Comparison of ENCODE assay signal across 24 cellular contexts in the genomic region with DNA sequence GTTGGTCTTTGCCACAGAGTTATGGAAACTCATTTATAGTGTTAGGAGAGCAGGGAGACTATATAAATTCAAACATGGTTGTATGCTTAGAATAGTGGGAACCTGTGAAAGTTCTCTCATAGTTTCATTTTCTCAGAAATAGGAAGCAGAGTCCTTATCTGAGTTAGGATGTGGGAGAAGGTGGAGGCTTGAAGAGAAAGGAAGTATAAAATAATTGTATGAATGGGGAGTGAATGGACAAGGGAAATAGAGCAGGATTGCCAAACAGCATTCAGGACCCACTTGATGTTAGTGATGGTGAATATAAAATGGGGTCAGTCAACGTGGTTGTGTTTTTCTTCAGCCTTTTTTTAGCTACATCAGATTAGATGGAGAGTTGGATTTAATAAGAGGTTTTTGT. TPM values are rescaled to one million over a fixed set of nuclear protein-coding genes. Genes with fewer than 3 reads are reported as not detected.
A peak's percentile ranks its signal among the peaks of the same experiment; 100 is the strongest.
DNase-seq lines count a peak whose midpoint lies in the region; ATAC-seq and TF ChIP-seq lines count a peak whose summit lies in the region.
"Had no signal": no experiment of that assay in that cellular context is flagged by ENCODE, and none has a peak within 500 bp of the region (broad histone marks: within the 10 kb centered on the region; RNA-seq: fewer than 3 reads in every experiment).

No MANE protein-coding gene starts in this region.

- peaks cover 36% of the 10 kb centered on the region for H3K36me3 Mint-ChIP-seq in natural killer cell
- peaks cover 34% of the 10 kb centered on the region for H3K36me3 Mint-ChIP-seq in natural killer cell treated with Interleukin-12 subunit alpha and Interleukin-12 subunit beta and Interleukin-15 and Interleukin-18, amount 100 ng/mL, for 72 hours
- peaks cover 64% of the 10 kb centered on the region for H3K36me3 Mint-ChIP-seq in activated naive CD8-positive, alpha-beta T cell treated with anti-CD3 and anti-CD28 coated beads for 36 hours
- peaks cover 73% of the 10 kb centered on the region for H3K36me3 Mint-ChIP-seq in stimulated activated effector memory CD8-positive, alpha-beta T cell treated with anti-CD3 and anti-CD28 coated beads, Interleukin-12 subunit alpha, Interleukin-12 subunit beta, amount 100 ng/mL, for 72 hours

- no peak for DNase-seq in natural killer cell
- no peak for DNase-seq in natural killer cell treated with Interleukin-12 subunit alpha and Interleukin-12 subunit beta and Interleukin-15 and Interleukin-18, amount 100 ng/mL, for 72 hours (ENCODE audit: low spot score)
- peak; percentile 8 for DNase-seq in NB4 (ENCODE audit: low read depth)
- no peak for DNase-seq in activated naive CD8-positive, alpha-beta T cell treated with anti-CD3 and anti-CD28 coated beads for 36 hours
- DNase-seq in stimulated activated effector memory CD8-positive, alpha-beta T cell treated with anti-CD3 and anti-CD28 coated beads, Interleukin-12 subunit alpha, Interleukin-12 subunit beta, amount 100 ng/mL, for 72 hours (ENCODE audit: low spot score in 2 of 2) = no peak
- no peak for DNase-seq in stimulated activated CD4-positive, alpha-beta T cell treated with anti-CD3 and anti-CD28 coated beads, Interleukin-1b, Interleukin-23, amount 100 ng/mL, for 48 hours
- DNase-seq in stimulated activated naive CD4-positive, alpha-beta T cell treated with Interleukin-2 at 50 U/mL for 16 hours (lab: John Stamatoyannopoulos, UW) = no peak
- DNase-seq in 8988T = no peak
- DNase-seq: activated CD4-positive, alpha-beta memory T cell treated with anti-CD3 and anti-CD28 coated beads, Interleukin-2, amount 10 ng/mL, durations not matched to agents 7 days and 5 days; COR-L47; effector memory CD4-positive, alpha-beta T cell; gastrocnemius medialis; HFFc6; NCI-H2081 treated with DMSO at 0.1 percent for 48 hours; NCI-H524; occipital lobe; stimulated activated CD4-positive, alpha-beta T cell treated with anti-CD3 and anti-CD28 coated beads, Interleukin-4, amount 100 ng/mL, for 4 hours; T-helper 2 cell; trophoblast cell had no signal

- H3K4me3 Mint-ChIP-seq in natural killer cell = no peak overlapping the region
- no peak overlapping the region for H3K4me3 Mint-ChIP-seq in natural killer cell treated with Interleukin-12 subunit alpha and Interleukin-12 subunit beta and Interleukin-15 and Interleukin-18, amount 100 ng/mL, for 72 hours
- H3K4me3 Mint-ChIP-seq in activated naive CD8-positive, alpha-beta T cell treated with anti-CD3 and anti-CD28 coated beads for 36 hours = no peak overlapping the region
- no peak overlapping the region for H3K4me3 Mint-ChIP-seq in stimulated activated effector memory CD8-positive, alpha-beta T cell treated with anti-CD3 and anti-CD28 coated beads, Interleukin-12 subunit alpha, Interleukin-12 subunit beta, amount 100 ng/mL, for 72 hours
- H3K4me3 Mint-ChIP-seq: activated CD4-positive, alpha-beta memory T cell treated with anti-CD3 and anti-CD28 coated beads, Interleukin-2, amount 10 ng/mL, durations not matched to agents 7 days and 5 days; HFFc6 had no signal

- no peak for ATAC-seq in natural killer cell
- ATAC-seq in natural killer cell treated with Interleukin-12 subunit alpha and Interleukin-12 subunit beta and Interleukin-15 and Interleukin-18, amount 100 ng/mL, for 72 hours = no peak
- no peak for ATAC-seq in stimulated activated effector memory CD8-positive, alpha-beta T cell treated with anti-CD3 and anti-CD28 coated beads, Interleukin-12 subunit alpha, Interleukin-12 subunit beta, amount 100 ng/mL, for 72 hours
- ATAC-seq: gastrocnemius medialis had no signal

- peak overlapping the region; percentile 1 to 10 for H3K27ac Mint-ChIP-seq in natural killer cell
- peak overlapping the region in 1 of 2 donors; percentile 1 for H3K27ac Mint-ChIP-seq in natural killer cell treated with Interleukin-12 subunit alpha and Interleukin-12 subunit beta and Interleukin-15 and Interleukin-18, amount 100 ng/mL, for 72 hours
- H3K27ac Mint-ChIP-seq in activated naive CD8-positive, alpha-beta T cell treated with anti-CD3 and anti-CD28 coated beads for 36 hours = peak overlapping the region; percentile 21
- H3K27ac Mint-ChIP-seq in stimulated activated effector memory CD8-positive, alpha-beta T cell treated with anti-CD3 and anti-CD28 coated beads, Interleukin-12 subunit alpha, Interleukin-12 subunit beta, amount 100 ng/mL, for 72 hours = peak overlapping the region; percentile 6
- H3K27ac Mint-ChIP-seq: activated CD4-positive, alpha-beta memory T cell treated with anti-CD3 and anti-CD28 coated beads, Interleukin-2, amount 10 ng/mL, durations not matched to agents 7 days and 5 days; HFFc6 had no signal

- H3K4me1 Mint-ChIP-seq in natural killer cell = peaks cover 0 to 15% of the 10 kb centered on the region in 2 donors
- H3K4me1 Mint-ChIP-seq in natural killer cell treated with Interleukin-12 subunit alpha and Interleukin-12 subunit beta and Interleukin-15 and Interleukin-18, amount 100 ng/mL, for 72 hours (ENCODE audit: low read depth in 2 of 2) = peaks cover 12 to 18% of the 10 kb centered on the region in 2 donors
- H3K4me1 Mint-ChIP-seq in activated naive CD8-positive, alpha-beta T cell treated with anti-CD3 and anti-CD28 coated beads for 36 hours = peaks cover 7% of the 10 kb centered on the region
- H3K4me1 Mint-ChIP-seq in stimulated activated effector memory CD8-positive, alpha-beta T cell treated with anti-CD3 and anti-CD28 coated beads, Interleukin-12 subunit alpha, Interleukin-12 subunit beta, amount 100 ng/mL, for 72 hours = peaks cover 7% of the 10 kb centered on the region

- no peak for TF ChIP-seq CTCF in natural killer cell (IDR thresholded peaks at IDR 0.05)
- no peak for TF ChIP-seq CTCF in NB4 (IDR thresholded peaks at IDR 0.05; ENCODE audit: low read depth, low read length)

- H3K4me3 ChIP-seq in NB4 (ENCODE audit: low read depth, low read length) = no peak overlapping the region
- H3K4me3 ChIP-seq: esophagus muscularis mucosa, gastrocnemius medialis, lung, smooth muscle cell had no signal

- TF ChIP-seq POLR2A in NB4 (IDR thresholded peaks at IDR 0.05; ENCODE audit: extremely low read depth, insufficient read length) = no peak

- no peaks in the 10 kb centered on the region for H3K27me3 Mint-ChIP-seq in natural killer cell (ENCODE audit: low read depth in 2 of 2)
- no peaks in the 10 kb centered on the region for H3K27me3 Mint-ChIP-seq in natural killer cell treated with Interleukin-12 subunit alpha and Interleukin-12 subunit beta and Interleukin-15 and Interleukin-18, amount 100 ng/mL, for 72 hours
- H3K27me3 Mint-ChIP-seq in activated naive CD8-positive, alpha-beta T cell treated with anti-CD3 and anti-CD28 coated beads for 36 hours = no peaks in the 10 kb centered on the region
- H3K27me3 Mint-ChIP-seq: activated CD4-positive, alpha-beta memory T cell treated with anti-CD3 and anti-CD28 coated beads, Interleukin-2, amount 10 ng/mL, durations not matched to agents 7 days and 5 days had no signal

- H3K9me3 Mint-ChIP-seq in natural killer cell = no peaks in the 10 kb centered on the region
- H3K9me3 Mint-ChIP-seq in natural killer cell treated with Interleukin-12 subunit alpha and Interleukin-12 subunit beta and Interleukin-15 and Interleukin-18, amount 100 ng/mL, for 72 hours = no peaks in the 10 kb centered on the region
- peaks cover 2% of the 10 kb centered on the region for H3K9me3 Mint-ChIP-seq in activated naive CD8-positive, alpha-beta T cell treated with anti-CD3 and anti-CD28 coated beads for 36 hours
- no peaks in the 10 kb centered on the region for H3K9me3 Mint-ChIP-seq in stimulated activated effector memory CD8-positive, alpha-beta T cell treated with anti-CD3 and anti-CD28 coated beads, Interleukin-12 subunit alpha, Interleukin-12 subunit beta, amount 100 ng/mL, for 72 hours
- H3K9me3 Mint-ChIP-seq: HFFc6 had no signal

- intact Hi-C loops in natural killer cell (cut with micrococcal nuclease) = no loop called here

RNA-seq across cellular contexts. Expression of a gene that starts 34.0 kb away (rescaled TPM):
- not detected for total RNA-seq in natural killer cell
- not detected for total RNA-seq in natural killer cell treated with Interleukin-12 subunit alpha and Interleukin-12 subunit beta and Interleukin-15 and Interleukin-18, amount 100 ng/mL, for 72 hours
- not detected for total RNA-seq in activated naive CD8-positive, alpha-beta T cell treated with anti-CD3 and anti-CD28 coated beads for 36 hours
- total RNA-seq: activated CD4-positive, alpha-beta memory T cell treated with anti-CD3 and anti-CD28 coated beads, Interleukin-2, amount 10 ng/mL, durations not matched to agents 7 days and 5 days; Daoy; gastrocnemius medialis; HFFc6; lung; occipital lobe; SK-MEL-5; smooth muscle cell had no signal
